Comparison of ENCODE assay signal across 16 cellular contexts in the genomic region with DNA sequence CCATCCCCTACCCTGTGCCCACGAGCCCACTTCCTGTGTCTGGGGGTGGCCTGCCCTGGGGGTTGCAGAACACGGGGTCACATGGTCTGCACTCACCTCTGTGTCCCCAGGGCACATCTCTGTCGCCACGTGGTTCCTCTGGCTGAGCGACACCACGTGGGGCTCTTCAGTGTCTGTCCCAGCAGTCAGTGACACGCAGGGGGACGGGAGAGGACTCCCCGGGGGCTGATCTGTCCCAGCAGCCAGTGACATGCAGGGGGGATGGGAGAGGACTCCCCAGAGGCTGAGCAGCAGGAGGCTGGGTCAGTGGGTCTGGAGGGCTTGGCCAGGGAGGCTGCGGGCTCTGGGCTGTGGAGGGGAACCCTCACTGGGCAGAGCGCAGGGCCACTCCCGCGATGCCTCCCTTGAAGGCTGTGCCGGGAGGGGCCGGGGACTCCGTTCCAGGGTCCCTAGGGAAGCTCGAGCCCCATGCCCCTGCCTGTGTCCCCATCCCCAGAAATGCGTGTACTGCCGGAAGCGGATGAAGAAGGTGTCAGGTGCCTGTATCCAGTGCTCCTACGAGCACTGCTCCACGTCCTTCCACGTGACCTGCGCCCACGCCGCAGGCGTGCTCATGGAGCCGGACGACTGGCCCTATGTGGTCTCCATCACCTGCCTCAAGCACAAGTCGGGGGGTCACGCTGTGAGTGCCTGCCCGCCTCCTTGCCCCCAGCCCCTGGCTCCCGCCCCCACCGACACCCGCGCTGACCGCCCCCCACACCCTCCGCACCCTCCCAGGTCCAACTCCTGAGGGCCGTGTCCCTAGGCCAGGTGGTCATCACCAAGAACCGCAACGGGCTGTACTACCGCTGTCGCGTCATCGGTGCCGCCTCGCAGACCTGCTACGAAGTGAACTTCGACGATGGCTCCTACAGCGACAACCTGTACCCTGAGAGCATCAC.
A peak's percentile ranks its signal among the peaks of the same experiment; 100 is the strongest.
DNase-seq lines count a peak whose midpoint lies in the region; ATAC-seq and TF ChIP-seq lines count a peak whose summit lies in the region.
"Had no signal": no experiment of that assay in that cellular context is flagged by ENCODE, and none has a peak within 500 bp of the region (broad histone marks: within the 10 kb centered on the region; RNA-seq: fewer than 3 reads in every experiment).

No MANE protein-coding gene starts in this region.

- peaks cover 17 to 22% of the 10 kb centered on the region in 2 donors for H3K4me1 Mint-ChIP-seq in natural killer cell treated with Interleukin-12 subunit alpha and Interleukin-12 subunit beta and Interleukin-15 and Interleukin-18, amount 100 ng/mL, for 72 hours (ENCODE audit: low read depth in 2 of 2)
- peaks cover 16 to 29% of the 10 kb centered on the region in 2 donors for H3K4me1 Mint-ChIP-seq in natural killer cell
- peaks cover 24% of the 10 kb centered on the region for H3K4me1 Mint-ChIP-seq in activated naive CD8-positive, alpha-beta T cell (ENCODE audit: low read depth)
- peaks cover 12% of the 10 kb centered on the region for H3K4me1 Mint-ChIP-seq in activated CD4-positive, alpha-beta memory T cell treated with anti-CD3 and anti-CD28 coated beads, Interleukin-2, amount 10 ng/mL, durations not matched to agents 7 days and 5 days
- H3K4me1 Mint-ChIP-seq: brain had no signal

- no peak overlapping the region for H3K27ac ChIP-seq in lower lobe of right lung

- no peak overlapping the region for H3K4me3 Mint-ChIP-seq in natural killer cell treated with Interleukin-12 subunit alpha and Interleukin-12 subunit beta and Interleukin-15 and Interleukin-18, amount 100 ng/mL, for 72 hours
- no peak overlapping the region for H3K4me3 Mint-ChIP-seq in natural killer cell
- peak overlapping the region; percentile 23 for H3K4me3 Mint-ChIP-seq in activated naive CD8-positive, alpha-beta T cell
- H3K4me3 Mint-ChIP-seq in activated CD4-positive, alpha-beta memory T cell treated with anti-CD3 and anti-CD28 coated beads, Interleukin-2, amount 10 ng/mL, durations not matched to agents 7 days and 5 days: no peak overlapping the region
- H3K4me3 Mint-ChIP-seq: activated T-helper 17 cell treated with anti-CD3 and anti-CD28 coated beads, Interleukin-2, amount 50 U/mL, for 72 hours; brain; HFFc6 had no signal

- no peaks in the 10 kb centered on the region for H3K27me3 ChIP-seq in lower lobe of right lung (ENCODE audit: low read depth)

- peak in 1 of 2 donors; percentile 8 for ATAC-seq in natural killer cell treated with Interleukin-12 subunit alpha and Interleukin-12 subunit beta and Interleukin-15 and Interleukin-18, amount 100 ng/mL, for 72 hours
- ATAC-seq in natural killer cell (no peak), lower lobe of right lung (no peak), HG03039 (IDR thresholded peaks at IDR 0.05; ENCODE audit: unreplicated experiment) (no peak)
- ATAC-seq: activated T-helper 17 cell treated with anti-CD3 and anti-CD28 coated beads, Interleukin-2, amount 50 U/mL, for 72 hours had no signal

- H3K36me3 ChIP-seq in lower lobe of right lung: peaks cover 94% of the 10 kb centered on the region

- intact Hi-C loops in natural killer cell (cut with micrococcal nuclease) (no loop called here), lower lobe of right lung (cut with DNase I) (no loop called here)

- H3K4me3 ChIP-seq in lower lobe of right lung: no peak overlapping the region
- H3K4me3 ChIP-seq: lung had no signal

- no peaks in the 10 kb centered on the region for H3K4me1 ChIP-seq in lower lobe of right lung

- no peaks in the 10 kb centered on the region for H3K9me3 ChIP-seq in lower lobe of right lung

- peak; percentile 56 for DNase-seq in natural killer cell treated with Interleukin-12 subunit alpha and Interleukin-12 subunit beta and Interleukin-15 and Interleukin-18, amount 100 ng/mL, for 72 hours (ENCODE audit: low spot score)
- no peak for DNase-seq in natural killer cell
- peak; percentile 28 for DNase-seq in lower lobe of right lung
- no peak for DNase-seq in cerebellar nuclear complex (lab: John Stamatoyannopoulos, UW)
- no peak for DNase-seq in inferior parietal cortex (ENCODE audit: extremely low spot score)
- DNase-seq in activated CD4-positive, alpha-beta memory T cell treated with anti-CD3 and anti-CD28 coated beads, Interleukin-2, amount 10 ng/mL, durations not matched to agents 7 days and 5 days: no peak
- DNase-seq: DMS 273 treated with DMSO at 0.1 percent for 48 hours, HFFc6, NCI-H82, SHP77, small intestine had no signal

- POLR2A ChIA-PET in activated CD4-positive, alpha-beta memory T cell treated with anti-CD3 and anti-CD28 coated beads, Interleukin-2, amount 10 ng/mL, durations not matched to agents 7 days and 5 days (lab: Charles Lee): no interaction called here

- CTCF ChIA-PET in activated CD4-positive, alpha-beta memory T cell treated with anti-CD3 and anti-CD28 coated beads, Interleukin-2, amount 10 ng/mL, durations not matched to agents 7 days and 5 days (lab: Charles Lee): no interaction called here

- H3K27me3 Mint-ChIP-seq in natural killer cell treated with Interleukin-12 subunit alpha and Interleukin-12 subunit beta and Interleukin-15 and Interleukin-18, amount 100 ng/mL, for 72 hours: no peaks in the 10 kb centered on the region
- peaks cover 0 to 3% of the 10 kb centered on the region in 2 donors for H3K27me3 Mint-ChIP-seq in natural killer cell (ENCODE audit: low read depth in 2 of 2)
- H3K27me3 Mint-ChIP-seq in activated naive CD8-positive, alpha-beta T cell: no peaks in the 10 kb centered on the region
- peaks cover 2% of the 10 kb centered on the region for H3K27me3 Mint-ChIP-seq in activated CD4-positive, alpha-beta memory T cell treated with anti-CD3 and anti-CD28 coated beads, Interleukin-2, amount 10 ng/mL, durations not matched to agents 7 days and 5 days
- H3K27me3 Mint-ChIP-seq: activated T-helper 17 cell treated with anti-CD3 and anti-CD28 coated beads, Interleukin-2, amount 50 U/mL, for 72 hours; brain had no signal

- H3K27ac Mint-ChIP-seq in natural killer cell treated with Interleukin-12 subunit alpha and Interleukin-12 subunit beta and Interleukin-15 and Interleukin-18, amount 100 ng/mL, for 72 hours: no peak overlapping the region
- peak overlapping the region in 1 of 2 donors; percentile 20 for H3K27ac Mint-ChIP-seq in natural killer cell
- peak overlapping the region; percentile 89 for H3K27ac Mint-ChIP-seq in activated naive CD8-positive, alpha-beta T cell
- no peak overlapping the region for H3K27ac Mint-ChIP-seq in activated CD4-positive, alpha-beta memory T cell treated with anti-CD3 and anti-CD28 coated beads, Interleukin-2, amount 10 ng/mL, durations not matched to agents 7 days and 5 days
- H3K27ac Mint-ChIP-seq: activated T-helper 17 cell treated with anti-CD3 and anti-CD28 coated beads, Interleukin-2, amount 50 U/mL, for 72 hours; HFFc6 had no signal

- H3K9me3 Mint-ChIP-seq in natural killer cell treated with Interleukin-12 subunit alpha and Interleukin-12 subunit beta and Interleukin-15 and Interleukin-18, amount 100 ng/mL, for 72 hours: no peaks in the 10 kb centered on the region
- no peaks in the 10 kb centered on the region for H3K9me3 Mint-ChIP-seq in natural killer cell
- no peaks in the 10 kb centered on the region for H3K9me3 Mint-ChIP-seq in activated naive CD8-positive, alpha-beta T cell (ENCODE audit: low read depth)
- H3K9me3 Mint-ChIP-seq in activated CD4-positive, alpha-beta memory T cell treated with anti-CD3 and anti-CD28 coated beads, Interleukin-2, amount 10 ng/mL, durations not matched to agents 7 days and 5 days: peaks cover 3% of the 10 kb centered on the region
- H3K9me3 Mint-ChIP-seq: activated T-helper 17 cell treated with anti-CD3 and anti-CD28 coated beads, Interleukin-2, amount 50 U/mL, for 72 hours; brain; HFFc6 had no signal

- TF ChIP-seq CTCF in natural killer cell (IDR thresholded peaks at IDR 0.05) (no peak), lower lobe of right lung (IDR thresholded peaks at IDR 0.05) (no peak)

- peaks cover 5% of the 10 kb centered on the region for H3K36me3 Mint-ChIP-seq in natural killer cell treated with Interleukin-12 subunit alpha and Interleukin-12 subunit beta and Interleukin-15 and Interleukin-18, amount 100 ng/mL, for 72 hours
- H3K36me3 Mint-ChIP-seq in natural killer cell: no peaks in the 10 kb centered on the region
- H3K36me3 Mint-ChIP-seq in activated naive CD8-positive, alpha-beta T cell: peaks cover 8% of the 10 kb centered on the region
- H3K36me3 Mint-ChIP-seq in activated CD4-positive, alpha-beta memory T cell treated with anti-CD3 and anti-CD28 coated beads, Interleukin-2, amount 10 ng/mL, durations not matched to agents 7 days and 5 days (ENCODE audit: low read depth): peaks cover 17% of the 10 kb centered on the region

Comparison
In these comparisons a context has a peak if more than half of its experiments do, and no peak if none do; other contexts are left out.
1. DNase-seq: peak in natural killer cell treated with Interleukin-12 subunit alpha and Interleukin-12 subunit beta and Interleukin-15 and Interleukin-18, amount 100 ng/mL, for 72 hours (single experiment) and lower lobe of right lung (single experiment); none in natural killer cell (single experiment), cerebellar nuclear complex (0 of 2), inferior parietal cortex (single experiment) and activated CD4-positive, alpha-beta memory T cell treated with anti-CD3 and anti-CD28 coated beads, Interleukin-2, amount 10 ng/mL, durations not matched to agents 7 days and 5 days (single experiment).